ENCODE assay signal across 8 cellular contexts in genomic region chr1:167533851-167534300, GRCh38. TPM values are rescaled to one million over a fixed set of nuclear protein-coding genes. Genes with fewer than 3 reads are reported as not detected.
DNase-seq lines count a peak whose midpoint lies in the region; FAIRE-seq and TF ChIP-seq lines count a peak whose summit lies in the region.

No MANE protein-coding gene starts in this region.

- H3K27ac ChIP-seq in PC-9 (no peak overlapping the region), transverse colon (no peak overlapping the region)

- DNase-seq in 8988T (peak; percentile 56), GM12892 (ENCODE audit: insufficient read length) (peak; percentile 53), KBM-7 (peak; percentile 78), PC-9 (peak; percentile 52 to 67), fibroblast of peridontal ligament (ENCODE audit: extremely low read depth) (peak; percentile 68), transverse colon (peak; percentile 74)
- DNase-seq in activated T-cell treated with anti-CD3 and anti-CD28 coated beads, Interleukin-2, amount 50 U/mL, for 48 hours = peak; percentile 79 to 81

- H3K4me2 ChIP-seq in PC-9 = no peak overlapping the region

- H3K36me3 Mint-ChIP-seq in nephron (ENCODE audit: low read depth) = no peaks in the 10 kb centered on the region

- H3K4me1 ChIP-seq in PC-9 (replicated peaks; ENCODE audit: insufficient read depth) (no peaks in the 10 kb centered on the region), transverse colon (no peaks in the 10 kb centered on the region)

- CTCF ChIA-PET in PC-9 (lab: Charles Lee) = interaction anchor here (0.5 to 1.7 kb wide), 5 partner anchors 63 to 1828 kb away, joined by 3 to 8 read pairs (median 3); no protein-coding TSS in a partner anchor

- H3K4me3 ChIP-seq in PC-9 = no peak overlapping the region
- no peak overlapping the region for H3K4me3 ChIP-seq in transverse colon

- H3K36me3 ChIP-seq in PC-9 (ENCODE audit: low read depth) = no peaks in the 10 kb centered on the region
- H3K36me3 ChIP-seq in transverse colon = no peaks in the 10 kb centered on the region

- H3K79me2 ChIP-seq in PC-9 (ENCODE audit: low read depth) = no peaks in the 10 kb centered on the region

- peaks cover 28% of the 10 kb centered on the region for H3K4me1 Mint-ChIP-seq in nephron

- POLR2A ChIA-PET in PC-9 (lab: Charles Lee; ENCODE audit: unreplicated experiment) = no interaction called here

- H3K9me3 ChIP-seq in PC-9 (ENCODE audit: insufficient read depth, low read depth) (no peaks in the 10 kb centered on the region), transverse colon (no peaks in the 10 kb centered on the region)

- no peaks in the 10 kb centered on the region for H3K9me2 ChIP-seq in PC-9 (ENCODE audit: insufficient read depth)

- in situ Hi-C loops in KBM-7 (cut with MboI; ENCODE audit: low pct_unique_long_range_greater_than_20kb, low sequenced_read_pairs) = no loop called here
- in situ Hi-C loops in transverse colon (cut with MboI; ENCODE audit: low pct_ligation_motif_present in 1 of 4, low pct_unique_long_range_greater_than_20kb in 1 of 4, low sequenced_read_pairs in 3 of 4) = loop anchor here (10.0 to 25.0 kb wide), 7 partner anchors 122 to 647 kb away; partner anchors contain the start of gene TADA1 (in 1 of the 4)

- H3F3A ChIP-seq in PC-9 (ENCODE audit: insufficient read depth, low read depth) = no peaks in the 10 kb centered on the region; the same call in 1 of the 2 replicates

- peak; percentile 93 for FAIRE-seq in GM12892 (lab: Jason Lieb, UNC)

- BruUV-seq in PC-9 (replicated peaks; lab: Mats Ljungman, UMichigan) = no TSS peak

- H3K27me3 Mint-ChIP-seq in nephron (ENCODE audit: low read depth) = peaks cover 3% of the 10 kb centered on the region

- no peaks in the 10 kb centered on the region for H3K9me3 Mint-ChIP-seq in nephron

- intact Hi-C loops in PC-9 (cut with micrococcal nuclease; ENCODE audit: unreplicated experiment) = loop anchor here (1.0 to 5.0 kb wide), 5 partner anchors 91 to 624 kb away; partner anchors contain the start of gene POU2F1
- intact Hi-C loops in transverse colon (cut with DNase I; ENCODE audit: low total_unique reads) = loop anchor here (10.0 kb wide), 2 partner anchors 269 to 469 kb away; no protein-coding TSS in a partner anchor

- no peak for TF ChIP-seq POLR2A in GM12892 (IDR thresholded peaks at IDR 0.05; ENCODE audit: low read depth, low read length)
- TF ChIP-seq POLR2A in transverse colon (IDR thresholded peaks at IDR 0.05) = no peak

- no peak overlapping the region for H3K4me3 Mint-ChIP-seq in nephron

- H2AFZ ChIP-seq in PC-9 = no peak overlapping the region

- WGBS in transverse colon (ENCODE audit: low coverage in 1 of 2), 2 donors = 16% methylated on average over 8 of the region's 8 CpGs; no CpG with 5 or more reads in 1 of the 2 donors

- no peak overlapping the region for H3K27ac Mint-ChIP-seq in nephron

- no peaks in the 10 kb centered on the region for H4K20me1 ChIP-seq in PC-9 (ENCODE audit: insufficient read depth)

- no peak for TF ChIP-seq EP300 in transverse colon (IDR thresholded peaks at IDR 0.05; ENCODE audit: low read depth)

- TF ChIP-seq CTCF in PC-9 (conservative IDR thresholded peaks at IDR 0.05) (peak; percentile 91), nephron (IDR thresholded peaks at IDR 0.05; ENCODE audit: unreplicated experiment in 3 of 3) (peak; percentile 86 to 91 (median 88)), transverse colon (IDR thresholded peaks at IDR 0.05) (peak; percentile 73 to 91 (median 88))

- no peaks in the 10 kb centered on the region for H3K27me3 ChIP-seq in PC-9 (ENCODE audit: insufficient read depth, low read depth)
- H3K27me3 ChIP-seq in transverse colon = no peaks in the 10 kb centered on the region

RNA-seq across cellular contexts. Expression of gene CD247, which starts 15.5 kb away (rescaled TPM):
- 1.1 TPM for polyA plus RNA-seq in GM12892 (2012; ENCODE audit: missing spikeins)
- not detected in 2 replicates for total RNA-seq in PC-9 (2021)
- total RNA-seq in transverse colon = 1 to 10 TPM in 3 of 4 donors, not detected in 1; 1.5 to 6.4 (median 3.4) TPM

RNA-seq across cellular contexts. Expression of gene CREG1, which starts 19.7 kb away (rescaled TPM):
- polyA plus RNA-seq in GM12892 (2012; ENCODE audit: missing spikeins) = 15.2 TPM
- total RNA-seq in PC-9 (2021) = 31.6 and 34.6 TPM in 2 replicates
- total RNA-seq in transverse colon = 100 to 1,000 TPM in 2 of 4 donors, 10 to 100 TPM in 2; 55.4 to 115 (median 97.5) TPM
